In the genomic region with DNA sequence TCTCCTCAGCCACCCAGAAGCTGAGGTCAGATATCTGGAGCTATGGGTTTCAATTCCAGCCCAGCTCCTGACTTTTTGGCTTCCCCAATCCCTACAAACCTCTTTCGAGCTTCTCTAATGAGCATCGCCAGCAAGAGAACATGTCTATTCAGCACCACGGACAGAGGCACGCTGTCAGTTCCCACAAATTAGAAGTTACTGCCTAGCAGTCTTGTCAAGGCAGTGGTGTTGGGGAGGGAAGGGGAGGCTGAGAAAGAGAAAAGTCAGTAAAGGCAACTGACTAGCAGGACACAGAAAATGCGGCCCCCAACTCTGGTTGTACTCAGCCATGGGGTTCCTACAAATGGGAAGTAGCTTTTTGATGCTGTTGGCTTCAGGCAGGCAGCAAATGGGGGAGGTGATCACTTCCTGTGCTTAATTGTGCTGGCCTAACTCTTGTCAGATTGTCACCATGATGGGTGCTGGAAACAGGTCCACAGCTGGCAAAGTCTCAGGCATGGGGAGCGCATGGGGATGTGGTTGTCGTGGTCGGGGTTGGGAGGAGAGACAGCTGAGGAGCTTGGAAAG, we compare ENCODE assay signal across 9 cellular contexts.
A peak's percentile ranks its signal among the peaks of the same experiment; 100 is the strongest.
DNase-seq lines count a peak whose midpoint lies in the region; ATAC-seq, FAIRE-seq and TF ChIP-seq lines count a peak whose summit lies in the region.
"Had no signal": no experiment of that assay in that cellular context is flagged by ENCODE, and none has a peak within 500 bp of the region (broad histone marks: within the 10 kb centered on the region; RNA-seq: fewer than 3 reads in every experiment).

No MANE protein-coding gene starts in this region.

- no peak overlapping the region for H2AFZ ChIP-seq in keratinocyte (ENCODE audit: control insufficient read depth, low read length)
- H2AFZ ChIP-seq: parathyroid adenoma had no signal

- ATAC-seq in HG03442 (IDR thresholded peaks at IDR 0.05; ENCODE audit: unreplicated experiment) (no peak), HG03039 (IDR thresholded peaks at IDR 0.05; ENCODE audit: unreplicated experiment) (no peak)

- no peaks in the 10 kb centered on the region for H3K36me3 Mint-ChIP-seq in activated CD4-positive, alpha-beta memory T cell treated with anti-CD3 and anti-CD28 coated beads for 36 hours

- dilution Hi-C loops in keratinocyte (cut with MboI; ENCODE audit: extremely low pct_ligation_motif_present, low sequenced_read_pairs): no loop called here

- H3K27ac Mint-ChIP-seq in activated CD4-positive, alpha-beta memory T cell treated with anti-CD3 and anti-CD28 coated beads for 36 hours: no peak overlapping the region

- H3K27me3 ChIP-seq in keratinocyte (ENCODE audit: control insufficient read depth, extremely low read depth, insufficient read depth, low read length) (no peaks in the 10 kb centered on the region), BE2C (no peaks in the 10 kb centered on the region)

- no peak overlapping the region for H3K9ac ChIP-seq in keratinocyte (ENCODE audit: control insufficient read depth, extremely low read depth, insufficient read depth, low read length)
- H3K9ac ChIP-seq: parathyroid adenoma had no signal

- no peak for TF ChIP-seq CTCF in HFF-Myc (IDR thresholded peaks at IDR 0.05; ENCODE audit: low read depth, low read length, missing control alignments)
- TF ChIP-seq CTCF in keratinocyte (optimal IDR thresholded peaks at IDR 0.05 in 1 of 3, IDR thresholded peaks at IDR 0.05 in 1 of 3, conservative IDR thresholded peaks at IDR 0.05 in 1 of 3; ENCODE audit: extremely low read depth in 1 of 3, insufficient read depth in 2 of 3, low read length in 3 of 3): no peak
- no peak for TF ChIP-seq CTCF in BE2C (IDR thresholded peaks at IDR 0.05; ENCODE audit: low read depth, low read length)

- CTCF ChIA-PET in activated CD4-positive, alpha-beta memory T cell treated with anti-CD3 and anti-CD28 coated beads for 36 hours (lab: Charles Lee): no interaction called here

- H3K4me3 ChIP-seq in HFF-Myc (replicated peaks; ENCODE audit: low read depth, low read length) (no peak overlapping the region), keratinocyte (ENCODE audit: control insufficient read depth in 2 of 3, extremely low read depth in 1 of 3, insufficient read depth in 2 of 3, low read depth in 1 of 3, low read length in 3 of 3) (no peak overlapping the region), BE2C (ENCODE audit: low read depth, low read length) (no peak overlapping the region)

- no peak overlapping the region for H3K27ac ChIP-seq in keratinocyte (ENCODE audit: control insufficient read depth, insufficient read depth, low read length)
- H3K27ac ChIP-seq: parathyroid adenoma had no signal

- POLR2A ChIA-PET in activated CD4-positive, alpha-beta memory T cell treated with anti-CD3 and anti-CD28 coated beads for 36 hours (lab: Charles Lee): no interaction called here

- H3K4me3 Mint-ChIP-seq in activated CD4-positive, alpha-beta memory T cell treated with anti-CD3 and anti-CD28 coated beads for 36 hours: no peak overlapping the region

- H3K4me1 ChIP-seq in keratinocyte (ENCODE audit: control insufficient read depth, extremely low read depth, insufficient read depth, low read length) (no peaks in the 10 kb centered on the region), BE2C (peaks cover 6% of the 10 kb centered on the region; the same call in 1 of the 2 replicates)
- H3K4me1 ChIP-seq: parathyroid adenoma had no signal

- H3K4me2 ChIP-seq in keratinocyte (ENCODE audit: control insufficient read depth, extremely low read depth, insufficient read depth, low read depth, low read length): no peak overlapping the region

- H3K9me3 ChIP-seq in keratinocyte (ENCODE audit: control insufficient read depth, low read depth, low read length) (no peaks in the 10 kb centered on the region), BE2C (no peaks in the 10 kb centered on the region)

- H3K36me3 ChIP-seq in keratinocyte (ENCODE audit: control insufficient read depth in 2 of 2, extremely low read depth in 1 of 2, insufficient read depth in 2 of 2, low read length in 2 of 2): no peaks in the 10 kb centered on the region
- H3K36me3 ChIP-seq in BE2C: no peaks in the 10 kb centered on the region

- peaks cover 10% of the 10 kb centered on the region for H3K27me3 Mint-ChIP-seq in activated CD4-positive, alpha-beta memory T cell treated with anti-CD3 and anti-CD28 coated beads for 36 hours

- H3K79me2 ChIP-seq in keratinocyte (ENCODE audit: control insufficient read depth, insufficient read depth, low read length): no peaks in the 10 kb centered on the region
- H3K79me2 ChIP-seq: parathyroid adenoma had no signal

- H3K4me1 Mint-ChIP-seq in activated CD4-positive, alpha-beta memory T cell treated with anti-CD3 and anti-CD28 coated beads for 36 hours (ENCODE audit: low read depth): no peaks in the 10 kb centered on the region

- intact Hi-C loops in activated CD4-positive, alpha-beta memory T cell treated with anti-CD3 and anti-CD28 coated beads for 36 hours (cut with micrococcal nuclease): no loop called here

- H3K9me3 Mint-ChIP-seq in activated CD4-positive, alpha-beta memory T cell treated with anti-CD3 and anti-CD28 coated beads for 36 hours: no peaks in the 10 kb centered on the region

- no peaks in the 10 kb centered on the region for H3K9me1 ChIP-seq in keratinocyte (ENCODE audit: control insufficient read depth, extremely low read depth, insufficient read depth, low read length)

- peaks cover 2% of the 10 kb centered on the region for H4K20me1 ChIP-seq in keratinocyte (ENCODE audit: control insufficient read depth, extremely low read depth, insufficient read depth, low read length)

- FAIRE-seq in keratinocyte (lab: Jason Lieb, UNC): peak; percentile 49

- DNase-seq in Ammon's horn (ENCODE audit: low spot score): peak; percentile 56
- DNase-seq in HFF-Myc (ENCODE audit: extremely low read depth, low read depth): peak; percentile 42
- peak; percentile 24 for DNase-seq in activated CD4-positive, alpha-beta memory T cell treated with anti-CD3 and anti-CD28 coated beads for 36 hours
- DNase-seq in keratinocyte (ENCODE audit: low read depth, low spot score): peak; percentile 13
- DNase-seq in activated CD4-positive, CD25-positive, alpha-beta regulatory T cell treated with anti-CD3 and anti-CD28 coated beads, Interleukin-2, amount 50 U/mL, for 72 hours: no peak
- DNase-seq in BE2C: no peak

Comparison
In these comparisons a context has a peak if more than half of its experiments do, and no peak if none do; other contexts are left out.
1. DNase-seq: peak in Ammon's horn (single experiment), HFF-Myc (single experiment), activated CD4-positive, alpha-beta memory T cell treated with anti-CD3 and anti-CD28 coated beads for 36 hours (single experiment) and keratinocyte (single experiment); none in activated CD4-positive, CD25-positive, alpha-beta regulatory T cell treated with anti-CD3 and anti-CD28 coated beads, Interleukin-2, amount 50 U/mL, for 72 hours (single experiment) and BE2C (single experiment).